ENCODE assay signal across 24 cellular contexts in the genomic region with DNA sequence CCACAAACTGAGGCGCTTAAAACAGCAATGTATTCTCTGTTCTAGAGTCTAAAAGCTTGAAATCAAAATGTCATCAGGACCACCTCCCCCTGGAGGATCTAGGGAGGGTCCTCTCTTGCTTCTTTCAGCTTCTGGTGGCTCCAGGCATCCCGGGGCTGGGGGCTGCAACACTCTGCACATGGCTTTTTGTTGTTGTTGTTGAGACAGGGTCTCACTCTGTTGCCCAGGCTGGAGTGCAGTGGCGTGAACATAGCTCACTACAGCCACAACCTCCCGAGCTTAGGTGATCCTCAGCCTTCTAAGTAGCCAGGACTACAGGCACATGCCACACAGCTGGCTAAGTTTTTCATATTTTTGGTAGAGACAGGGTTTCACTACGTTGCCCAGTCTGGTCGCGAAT.
"Had no signal": no experiment of that assay in that cellular context is flagged by ENCODE, and none has a peak within 500 bp of the region (broad histone marks: within the 10 kb centered on the region; RNA-seq: fewer than 3 reads in every experiment).

No MANE protein-coding gene starts in this region.

- H3K27me3 Mint-ChIP-seq: activated naive CD4-positive, alpha-beta T cell treated with anti-CD3 and anti-CD28 coated beads, Interleukin-2, amount 50 U/mL, for 24 hours; memory B cell; natural killer cell treated with Interleukin-12 subunit alpha and Interleukin-12 subunit beta and Interleukin-15 and Interleukin-18, amount 100 ng/mL, for 72 hours had no signal

- H3K27ac Mint-ChIP-seq: activated T-cell treated with anti-CD3 and anti-CD28 coated beads, Interleukin-2, amount 50 U/mL, for 72 hours; memory B cell; natural killer cell treated with Interleukin-12 subunit alpha and Interleukin-12 subunit beta and Interleukin-15 and Interleukin-18, amount 100 ng/mL, for 72 hours had no signal

- H3K36me3 ChIP-seq: ascending aorta, breast epithelium, esophagus squamous epithelium, heart right ventricle, tibial artery had no signal

- H3K36me3 Mint-ChIP-seq: activated naive CD4-positive, alpha-beta T cell treated with anti-CD3 and anti-CD28 coated beads, Interleukin-2, amount 50 U/mL, for 24 hours; memory B cell; natural killer cell treated with Interleukin-12 subunit alpha and Interleukin-12 subunit beta and Interleukin-15 and Interleukin-18, amount 100 ng/mL, for 72 hours had no signal

- H3K27ac ChIP-seq: heart right ventricle had no signal

- DNase-seq: activated CD4-positive, alpha-beta T cell treated with anti-CD3 and anti-CD28 coated beads, Interleukin-2, amount 50 U/mL, for 1 hour; activated CD8-positive, alpha-beta memory T cell treated with anti-CD3 and anti-CD28 coated beads for 24 hours; activated CD8-positive, alpha-beta memory T cell treated with anti-CD3 and anti-CD28 coated beads, Interleukin-2, amount 50 U/mL, for 48 hours; activated gamma-delta T cell; activated T-cell treated with anti-CD3 and anti-CD28 coated beads, Interleukin-2, amount 50 U/mL, for 72 hours; cerebellar nuclear complex; effector memory CD4-positive, alpha-beta T cell; esophagus squamous epithelium; heart right ventricle; left ventricle myocardium superior; occipital lobe; retina; stimulated activated CD4-positive, alpha-beta T cell treated with anti-CD3 and anti-CD28 coated beads, Interleukin-2, amount 100 ng/mL, for 24 hours; stimulated activated naive CD4-positive, alpha-beta T cell treated with Interleukin-2 at 50 U/mL for 16 hours; substantia nigra; tibial artery had no signal

- H3K9me3 ChIP-seq: ascending aorta, breast epithelium, esophagus squamous epithelium, heart right ventricle, tibial artery had no signal

- ATAC-seq: activated CD4-positive, CD25-positive, alpha-beta regulatory T cell treated with anti-CD3 and anti-CD28 coated beads, Interleukin-2, amount 50 U/mL, for 24 hours; activated T-cell treated with anti-CD3 and anti-CD28 coated beads, Interleukin-2, amount 50 U/mL, for 72 hours; heart right ventricle; left ventricle myocardium superior; natural killer cell treated with Interleukin-12 subunit alpha and Interleukin-12 subunit beta and Interleukin-15 and Interleukin-18, amount 100 ng/mL, for 72 hours had no signal

- H3K9me3 Mint-ChIP-seq: activated naive CD4-positive, alpha-beta T cell treated with anti-CD3 and anti-CD28 coated beads, Interleukin-2, amount 50 U/mL, for 24 hours; activated T-cell treated with anti-CD3 and anti-CD28 coated beads, Interleukin-2, amount 50 U/mL, for 72 hours; memory B cell; natural killer cell treated with Interleukin-12 subunit alpha and Interleukin-12 subunit beta and Interleukin-15 and Interleukin-18, amount 100 ng/mL, for 72 hours had no signal

- H3K27me3 ChIP-seq: ascending aorta, breast epithelium, esophagus squamous epithelium, heart right ventricle, tibial artery had no signal

- FAIRE-seq: endothelial cell of umbilical vein, urothelium cell line had no signal

- H3K4me3 Mint-ChIP-seq: activated naive CD4-positive, alpha-beta T cell treated with anti-CD3 and anti-CD28 coated beads, Interleukin-2, amount 50 U/mL, for 24 hours; activated T-cell treated with anti-CD3 and anti-CD28 coated beads, Interleukin-2, amount 50 U/mL, for 72 hours; memory B cell; natural killer cell treated with Interleukin-12 subunit alpha and Interleukin-12 subunit beta and Interleukin-15 and Interleukin-18, amount 100 ng/mL, for 72 hours had no signal

- H3K4me3 ChIP-seq: ascending aorta, breast epithelium, esophagus squamous epithelium, heart right ventricle, tibial artery had no signal
